In genomic region chr6:138559153-138559552, GRCh38 we compare ENCODE assay signal across 22 cellular contexts.
"Had no signal": no experiment of that assay in that cellular context is flagged by ENCODE, and none has a peak within 500 bp of the region (broad histone marks: within the 10 kb centered on the region; RNA-seq: fewer than 3 reads in every experiment).

No MANE protein-coding gene starts in this region.

- H3K27me3 ChIP-seq: brain microvascular endothelial cell, colonic mucosa, thyroid gland had no signal

- H3K9me3 ChIP-seq: colonic mucosa, thyroid gland had no signal

- H3K27ac ChIP-seq: brain microvascular endothelial cell, thyroid gland had no signal

- ATAC-seq: activated CD8-positive, alpha-beta T cell treated with anti-CD3 and anti-CD28 coated beads for 36 hours; activated naive CD8-positive, alpha-beta T cell treated with anti-CD3 and anti-CD28 coated beads, Interleukin-2, amount 50 U/mL, for 24 hours; left ventricle myocardium superior; natural killer cell treated with Interleukin-12 subunit alpha and Interleukin-12 subunit beta and Interleukin-15 and Interleukin-18, amount 100 ng/mL, for 72 hours had no signal

- H3K36me3 ChIP-seq: brain microvascular endothelial cell, colonic mucosa, thyroid gland had no signal

- DNase-seq: activated CD4-positive, alpha-beta T cell treated with anti-CD3 and anti-CD28 coated beads, Interleukin-2, amount 10 ng/mL, durations not matched to agents 24 days and 14 days; activated CD8-positive, alpha-beta T cell treated with anti-CD3 and anti-CD28 coated beads for 36 hours; activated naive CD4-positive, alpha-beta T cell treated with anti-CD3 and anti-CD28 coated beads, Interleukin-2, amount 10 ng/mL, durations not matched to agents 7 days and 5 days; activated naive CD8-positive, alpha-beta T cell treated with anti-CD3 and anti-CD28 coated beads, Interleukin-2, amount 50 U/mL, for 24 hours; activated T-cell treated with anti-CD3 and anti-CD28 coated beads, Interleukin-2, amount 50 U/mL, for 24 hours; anterior cingulate cortex; brain microvascular endothelial cell; colonic mucosa; erythroblast; foreskin melanocyte; kidney; left ventricle myocardium superior; mesendoderm; nucleus accumbens; posterior cingulate gyrus; stimulated activated CD4-positive, alpha-beta T cell treated with anti-CD3 and anti-CD28 coated beads, Interleukin-12 subunit alpha, Interleukin-12 subunit beta, amount 100 ng/mL, for 4 hours; stimulated activated CD4-positive, alpha-beta T cell treated with anti-CD3 and anti-CD28 coated beads, Interleukin-1b, Interleukin-23, amount 100 ng/mL, for 48 hours; stimulated activated naive CD4-positive, alpha-beta T cell treated with Interleukin-2 at 50 U/mL for 16 hours; T-helper 1 cell; T-helper 9 cell; thyroid gland had no signal

- H3K4me3 ChIP-seq: colonic mucosa, thyroid gland had no signal

- H3K4me1 ChIP-seq: colonic mucosa had no signal
